8 cellular contexts compared by ENCODE assay signal in genomic region chr2:70301344-70302194, GRCh38. TPM values are rescaled to one million over a fixed set of nuclear protein-coding genes. Genes with fewer than 3 reads are reported as not detected.
A peak's percentile ranks its signal among the peaks of the same experiment; 100 is the strongest.
DNase-seq lines count a peak whose midpoint lies in the region; ATAC-seq and TF ChIP-seq lines count a peak whose summit lies in the region.

FAM136A (minus strand) TSS chr2:70302067; CDS start chr2:70302011, 56 bp downstream.

- H3K4me1 Mint-ChIP-seq in activated CD4-positive, alpha-beta memory T cell treated with anti-CD3 and anti-CD28 coated beads for 36 hours (ENCODE audit: low read depth): peaks cover 27% of the 10 kb centered on the region

- H3K27me3 ChIP-seq in BLaER1 (no peaks in the 10 kb centered on the region), lower lobe of right lung (ENCODE audit: low read depth) (no peaks in the 10 kb centered on the region)

- peak within 1 kb of the TSS; percentile 95 for H3K27ac ChIP-seq in BLaER1
- H3K27ac ChIP-seq in lower lobe of right lung: peak within 1 kb of the TSS; percentile 91

- H3K9ac ChIP-seq in BLaER1: peak within 1 kb of the TSS; percentile 96

- intact Hi-C loops in activated CD4-positive, alpha-beta memory T cell treated with anti-CD3 and anti-CD28 coated beads for 36 hours (cut with micrococcal nuclease): loop anchor here (1.0 to 5.0 kb wide), 5 partner anchors 8 to 577 kb away; partner anchors contain the start of genes C2orf42, GMCL1 and SNRPG
- intact Hi-C loops in lower lobe of right lung (cut with DNase I): loop anchor here (10.0 kb wide), 1 partner anchor 313 kb away; no protein-coding TSS in a partner anchor

- peak; percentile 94 for TF ChIP-seq CTCF in lower lobe of right lung (IDR thresholded peaks at IDR 0.05)

- 0 out of 2 replicates have a peak, but pooled peaks cover 4% of the 10 kb centered on the region for H4K20me1 ChIP-seq in BLaER1

- H3K27ac Mint-ChIP-seq in activated CD4-positive, alpha-beta memory T cell treated with anti-CD3 and anti-CD28 coated beads for 36 hours: peak within 1 kb of the TSS; percentile 92

- POLR2A ChIA-PET in activated CD4-positive, alpha-beta memory T cell treated with anti-CD3 and anti-CD28 coated beads for 36 hours (lab: Charles Lee): interaction anchor here (1.0 to 1.7 kb wide), 3 partner anchors 8 to 111 kb away, joined by 3 to 11 read pairs (median 3); partner anchors contain the start of genes C2orf42 and SNRPG

- H3K4me3 ChIP-seq in BLaER1 (peak within 1 kb of the TSS; percentile 98), lower lobe of right lung (peak within 1 kb of the TSS; percentile 100)

- H3K4me2 ChIP-seq in BLaER1: peak within 1 kb of the TSS; percentile 92

- H3K27me3 Mint-ChIP-seq in activated CD4-positive, alpha-beta memory T cell treated with anti-CD3 and anti-CD28 coated beads for 36 hours: no peaks in the 10 kb centered on the region

- CTCF ChIA-PET in activated CD4-positive, alpha-beta memory T cell treated with anti-CD3 and anti-CD28 coated beads for 36 hours (lab: Charles Lee): interaction anchor here (0.7 to 6.6 kb wide), 14 partner anchors 8 to 577 kb away, joined by 3 to 139 read pairs (median 4); partner anchors contain the start of genes PCYOX1 and SNRPG

- H3K36me3 ChIP-seq in BLaER1 (peaks cover 43% of the 10 kb centered on the region), lower lobe of right lung (peaks cover 36% of the 10 kb centered on the region)

- peak; percentile 83 for TF ChIP-seq POLR2A in GM19193 (IDR thresholded peaks at IDR 0.05; ENCODE audit: extremely low read depth, insufficient read depth, insufficient read length)

- DNase-seq in NCI-H748 treated with DMSO at 0.1 percent for 48 hours (lab: John Stamatoyannopoulos, UW) (peak; percentile 40), ecto neural progenitor cell (ENCODE audit: low spot score) (peak; percentile 96), lower lobe of right lung (peak; percentile 93)
- DNase-seq in activated CD4-positive, alpha-beta memory T cell treated with anti-CD3 and anti-CD28 coated beads for 36 hours: peak; percentile 93
- peak; percentile 65 to 87 (median 76) for DNase-seq in stimulated activated CD4-positive, alpha-beta T cell treated with anti-CD3 and anti-CD28 coated beads, TNF-alpha, amount 100 ng/mL, for 1 hour (ENCODE audit: low read depth in 3 of 3, low spot score in 1 of 3)

- no peaks in the 10 kb centered on the region for H3K9me3 Mint-ChIP-seq in activated CD4-positive, alpha-beta memory T cell treated with anti-CD3 and anti-CD28 coated beads for 36 hours

- peaks cover 23% of the 10 kb centered on the region for H3K36me3 Mint-ChIP-seq in activated CD4-positive, alpha-beta memory T cell treated with anti-CD3 and anti-CD28 coated beads for 36 hours

- no peaks in the 10 kb centered on the region for H3K9me3 ChIP-seq in BLaER1
- H3K9me3 ChIP-seq in lower lobe of right lung: no peaks in the 10 kb centered on the region

- H3K4me1 ChIP-seq in BLaER1: peaks cover 25% of the 10 kb centered on the region
- peaks cover 18% of the 10 kb centered on the region for H3K4me1 ChIP-seq in lower lobe of right lung

- peak; percentile 75 for ATAC-seq in HG03439 (IDR thresholded peaks at IDR 0.05; ENCODE audit: unreplicated experiment)
- ATAC-seq in lower lobe of right lung: peak; percentile 96 to 98

- peak within 1 kb of the TSS; percentile 86 for H3K4me3 Mint-ChIP-seq in activated CD4-positive, alpha-beta memory T cell treated with anti-CD3 and anti-CD28 coated beads for 36 hours

RNA-seq across cellular contexts. Expression of gene FAM136A, which starts in this region (rescaled TPM):
- total RNA-seq in activated CD4-positive, alpha-beta memory T cell treated with anti-CD3 and anti-CD28 coated beads for 36 hours: 10 to 100 TPM; 48.0 to 49.8 TPM
- 19.5 TPM for total RNA-seq in lower lobe of right lung

Comparison
In these comparisons a context has a peak if more than half of its experiments do, and no peak if none do; other contexts are left out.
1. Peak in every context shown above with its lines: DNase-seq, ATAC-seq, H3K4me3 ChIP-seq and H3K27ac ChIP-seq.
2. DNase-seq: peak in every context shown above with its lines; median percentile 96 in ecto neural progenitor cell; 93 in activated CD4-positive, alpha-beta memory T cell treated with anti-CD3 and anti-CD28 coated beads for 36 hours; 93 in lower lobe of right lung; 76 in stimulated activated CD4-positive, alpha-beta T cell treated with anti-CD3 and anti-CD28 coated beads, TNF-alpha, amount 100 ng/mL, for 1 hour; 40 in NCI-H748 treated with DMSO at 0.1 percent for 48 hours.